8 cellular contexts compared by ENCODE assay signal in genomic region chr2:108635630-108636354, GRCh38.
A peak's percentile ranks its signal among the peaks of the same experiment; 100 is the strongest.
DNase-seq lines count a peak whose midpoint lies in the region; ATAC-seq and TF ChIP-seq lines count a peak whose summit lies in the region.

No MANE protein-coding gene starts in this region.

- WGBS in prostate gland = 63% methylated on average over 13 of the region's 13 CpGs

- no peak for TF ChIP-seq POLR2A in prostate gland (IDR thresholded peaks at IDR 0.05)

- intact Hi-C loops in prostate gland (cut with DNase I) = loop anchor here (1.0 kb wide), 1 partner anchor 28 kb away; no protein-coding TSS in a partner anchor

- H3K4me2 ChIP-seq in parathyroid adenoma (ENCODE audit: low read length) = peak overlapping the region; percentile 15

- peak overlapping the region; percentile 93 for H3K27ac Mint-ChIP-seq in chondrocyte (ENCODE audit: unreplicated experiment)

- no peaks in the 10 kb centered on the region for H3K27me3 ChIP-seq in parathyroid adenoma (ENCODE audit: control insufficient read depth, insufficient read depth, low read length)
- H3K27me3 ChIP-seq in prostate gland (replicated peaks; ENCODE audit: insufficient read depth) = no peaks in the 10 kb centered on the region

- no peak overlapping the region for H3K27ac ChIP-seq in parathyroid adenoma
- H3K27ac ChIP-seq in prostate gland = no peak overlapping the region

- TF ChIP-seq CTCF in chondrocyte (IDR thresholded peaks at IDR 0.05) (no peak), parathyroid adenoma (IDR thresholded peaks at IDR 0.05) (no peak), prostate gland (IDR thresholded peaks at IDR 0.05) (no peak)

- no peak overlapping the region for H3K4me3 Mint-ChIP-seq in chondrocyte (ENCODE audit: unreplicated experiment)

- DNase-seq in chondrocyte (ENCODE audit: low spot score) = no peak
- no peak for DNase-seq in prostate gland (ENCODE audit: low spot score)
- no peak for DNase-seq in activated effector memory CD4-positive, alpha-beta T cell treated with Interleukin-2 at 50 U/mL for 16 hours
- no peak for DNase-seq in islet precursor cell

- no peaks in the 10 kb centered on the region for H3K27me3 Mint-ChIP-seq in chondrocyte (ENCODE audit: low read depth)

- peaks cover 93% of the 10 kb centered on the region for H3K4me1 Mint-ChIP-seq in chondrocyte (ENCODE audit: low read depth)

- H3K4me3 ChIP-seq in parathyroid adenoma (ENCODE audit: low read depth, low read length) = no peak overlapping the region
- no peak overlapping the region for H3K4me3 ChIP-seq in prostate gland

- H3K36me3 ChIP-seq in parathyroid adenoma (ENCODE audit: control insufficient read depth, insufficient read depth, low read length) = no peaks in the 10 kb centered on the region
- no peaks in the 10 kb centered on the region for H3K36me3 ChIP-seq in prostate gland

- no peaks in the 10 kb centered on the region for H3K36me3 Mint-ChIP-seq in chondrocyte (ENCODE audit: low read depth)

- H2AFZ ChIP-seq in parathyroid adenoma = no peak overlapping the region

- peaks cover 30% of the 10 kb centered on the region for H3K79me2 ChIP-seq in parathyroid adenoma

- ATAC-seq in GM19023 (IDR thresholded peaks at IDR 0.05; ENCODE audit: unreplicated experiment) (peak; percentile 19), HG02970 (IDR thresholded peaks at IDR 0.05; ENCODE audit: low FRiP score, unreplicated experiment) (peak; percentile 25), HG02981 (IDR thresholded peaks at IDR 0.05; ENCODE audit: unreplicated experiment) (no peak)

- no peak overlapping the region for H3K9ac ChIP-seq in parathyroid adenoma

- no peaks in the 10 kb centered on the region for H3K9me3 Mint-ChIP-seq in chondrocyte (ENCODE audit: low read depth)

- H3K9me3 ChIP-seq in parathyroid adenoma (ENCODE audit: control insufficient read depth, low read length) (no peaks in the 10 kb centered on the region), prostate gland (no peaks in the 10 kb centered on the region)

- peaks cover 3% of the 10 kb centered on the region for H3K4me1 ChIP-seq in parathyroid adenoma
- H3K4me1 ChIP-seq in prostate gland (replicated peaks) = peaks cover 21% of the 10 kb centered on the region
